Comparison of ENCODE assay signal across 9 cellular contexts in genomic region chr19:506404-507285, GRCh38. TPM values are rescaled to one million over a fixed set of nuclear protein-coding genes. Genes with fewer than 3 reads are reported as not detected.
DNase-seq lines count a peak whose midpoint lies in the region; ATAC-seq, FAIRE-seq and TF ChIP-seq lines count a peak whose summit lies in the region.
"Had no signal": no experiment of that assay in that cellular context is flagged by ENCODE, and none has a peak within 500 bp of the region (broad histone marks: within the 10 kb centered on the region; RNA-seq: fewer than 3 reads in every experiment).

No MANE protein-coding gene starts in this region.

- WGBS in mammary epithelial cell (ENCODE audit: low coverage, missing lambda C conversion rate) = 10% methylated on average over 22 of the region's 48 CpGs
- WGBS in small intestine, 3 donors = 4 to 5% (median 4%) methylated on average over 44 to 48 of the region's 48 CpGs

- in situ Hi-C loops in mammary epithelial cell (cut with MboI; ENCODE audit: low sequenced_read_pairs in 2 of 2) = no loop called here

- peak overlapping the region; percentile 88 for H3K4me2 ChIP-seq in mammary epithelial cell (ENCODE audit: insufficient read depth, low read depth, low read length)

- TF ChIP-seq CTCF in AG09309 (IDR thresholded peaks at IDR 0.05; ENCODE audit: control insufficient read depth, insufficient read depth, low read depth, low read length, missing control alignments) = peak; percentile 93
- peak; percentile 98 for TF ChIP-seq CTCF in WERI-Rb-1 (IDR thresholded peaks at IDR 0.05; ENCODE audit: low read depth, low read length)
- TF ChIP-seq CTCF in mammary epithelial cell (conservative IDR thresholded peaks at IDR 0.05 in 1 of 2, IDR thresholded peaks at IDR 0.05 in 1 of 2; ENCODE audit: extremely low read depth in 1 of 2, insufficient read depth in 1 of 2, low read depth in 1 of 2, low read length in 2 of 2) = peak; percentile 85 to 92

- FAIRE-seq in small intestine (lab: Jason Lieb, UNC) = no peak

- intact Hi-C loops in mammary epithelial cell (cut with micrococcal nuclease) = loop anchor here (1.0 to 10.0 kb wide), 5 partner anchors 26 to 239 kb away; partner anchors contain the start of genes BSG and PLPP2

- H3K36me3 ChIP-seq in WERI-Rb-1 (peaks cover 5% of the 10 kb centered on the region; the same call in 1 of the 2 replicates), mammary epithelial cell (ENCODE audit: insufficient read depth, low read length) (no peaks in the 10 kb centered on the region), small intestine (ENCODE audit: control insufficient read depth in 2 of 2, insufficient read depth in 2 of 2, low read length in 2 of 2) (no peaks in the 10 kb centered on the region)

- H3K4me1 ChIP-seq in mammary epithelial cell (ENCODE audit: insufficient read depth, low read length) (peaks cover 26% of the 10 kb centered on the region), small intestine (ENCODE audit: control insufficient read depth in 2 of 2, insufficient read depth in 1 of 2, low read depth in 1 of 2, low read length in 1 of 2) (peaks cover 3 to 5% of the 10 kb centered on the region in 2 donors)

- H3K79me2 ChIP-seq in mammary epithelial cell (ENCODE audit: insufficient read depth, low read length) = peaks cover 17% of the 10 kb centered on the region

- peak overlapping the region; percentile 93 for H2AFZ ChIP-seq in mammary epithelial cell (ENCODE audit: low read depth, low read length)

- H3K4me3 ChIP-seq in AG09309 (ENCODE audit: control insufficient read depth, low read depth, low read length) (peak overlapping the region; percentile 82), WERI-Rb-1 (ENCODE audit: low read depth, low read length) (peak overlapping the region; percentile 91), mammary epithelial cell (replicated peaks in 1 of 3; ENCODE audit: insufficient read depth in 1 of 3, low read depth in 2 of 3, low read length in 3 of 3) (peak overlapping the region; percentile 85 to 93 (median 92)), small intestine (ENCODE audit: low read depth in 1 of 2, low read length in 2 of 2) (peak overlapping the region; percentile 80 to 98)

- ATAC-seq in GM18907 (IDR thresholded peaks at IDR 0.05; ENCODE audit: unreplicated experiment) = peak; percentile 74
- ATAC-seq in HG03139 (IDR thresholded peaks at IDR 0.05; ENCODE audit: unreplicated experiment) = peak; percentile 59

- dilution Hi-C loops in mammary epithelial cell (cut with HindIII; ENCODE audit: low sequenced_read_pairs) = no loop called here

- H3K9me3 ChIP-seq in WERI-Rb-1 (ENCODE audit: severe bottlenecking) (no peaks in the 10 kb centered on the region), mammary epithelial cell (replicated peaks; ENCODE audit: insufficient read depth, low read length) (no peaks in the 10 kb centered on the region), small intestine (ENCODE audit: control insufficient read depth, low read depth) (no peaks in the 10 kb centered on the region)

- DNase-seq in AG09309 (ENCODE audit: low read depth) = peak; percentile 100
- peak; percentile 99 for DNase-seq in NCI-H2196 treated with DMSO at 0.1 percent for 48 hours (lab: John Stamatoyannopoulos, UW; ENCODE audit: unreplicated experiment)
- DNase-seq in WERI-Rb-1 = peak; percentile 97
- DNase-seq in mammary epithelial cell = peak; percentile 83
- DNase-seq in iPS-NIHi11 (ENCODE audit: low spot score) = peak; percentile 90
- DNase-seq in small intestine = peak; percentile 100

- peak overlapping the region; percentile 93 for H3K27ac ChIP-seq in WERI-Rb-1
- peak overlapping the region; percentile 87 for H3K27ac ChIP-seq in mammary epithelial cell (ENCODE audit: insufficient read depth, low read depth, low read length)
- H3K27ac ChIP-seq in small intestine (ENCODE audit: low read depth in 1 of 2, low read length in 1 of 2) = peak overlapping the region; percentile 80 to 97

- H3K27me3 ChIP-seq in WERI-Rb-1 (ENCODE audit: insufficient read depth, low read depth, severe bottlenecking) (no peaks in the 10 kb centered on the region), mammary epithelial cell (ENCODE audit: insufficient read depth, low read length) (no peaks in the 10 kb centered on the region), small intestine (ENCODE audit: control insufficient read depth in 2 of 2, insufficient read depth in 2 of 2, low read length in 2 of 2) (no peaks in the 10 kb centered on the region)

- no TSS peak for BruUV-seq in mammary epithelial cell (replicated peaks; lab: Mats Ljungman, UMichigan)

- CTCF ChIA-PET in mammary epithelial cell (lab: Charles Lee; ENCODE audit: low non-redundant PET) = interaction anchor here (0.5 to 0.7 kb wide), 4 partner anchors 12 to 127 kb away, joined by 3 to 27 read pairs (median 14); no protein-coding TSS in a partner anchor

- peak overlapping the region; percentile 85 for H3K9ac ChIP-seq in mammary epithelial cell (ENCODE audit: insufficient read depth, low read length)

- no peaks in the 10 kb centered on the region for H4K20me1 ChIP-seq in mammary epithelial cell (ENCODE audit: insufficient read depth, low read length)

RNA-seq across cellular contexts. Expression of gene TPGS1, which starts 0.7 kb away (rescaled TPM):
- total RNA-seq in mammary epithelial cell = 10 to 100 TPM; 15.2 to 29.2 TPM
- polyA plus RNA-seq in mammary epithelial cell = 4.2 TPM
- polyA minus RNA-seq in mammary epithelial cell = 1.4 TPM
- 10 to 100 TPM; 23.0 to 38.4 (median 27.3) TPM for polyA plus RNA-seq in small intestine

RNA-seq across cellular contexts. Expression of gene MADCAM1, which starts 10.4 kb away (rescaled TPM):
- under 1 TPM in 1 of 2 donors, not detected in 1; 0.33 TPM for total RNA-seq in mammary epithelial cell
- polyA plus RNA-seq in mammary epithelial cell (0.02 TPM), small intestine (1 to 10 TPM in 2 of 3 donors, not detected in 1; 1.1 to 6.4 TPM)
- not detected for polyA minus RNA-seq in mammary epithelial cell

RNA-seq across cellular contexts. Expression of gene CDC34, which starts 24.9 kb away (rescaled TPM):
- 10 to 100 TPM; 52.8 to 68.5 TPM for total RNA-seq in mammary epithelial cell
- polyA plus RNA-seq in mammary epithelial cell = 50.3 TPM
- polyA minus RNA-seq in mammary epithelial cell = 24.4 TPM
- 100 to 1,000 TPM in 2 of 3 donors, 10 to 100 TPM in 1; 58.2 to 113 (median 102) TPM for polyA plus RNA-seq in small intestine

RNA-seq across cellular contexts. Expression of gene GZMM, which starts 37.2 kb away (rescaled TPM):
- total RNA-seq in mammary epithelial cell = not detected
- not detected for polyA plus RNA-seq in mammary epithelial cell
- not detected for polyA minus RNA-seq in mammary epithelial cell
- polyA plus RNA-seq in small intestine = 1 to 10 TPM in 2 of 3 donors, under 1 TPM in 1; 0.89 to 5.7 (median 1.9) TPM

RNA-seq across cellular contexts. Expression of gene SHC2, which starts 45.8 kb away (rescaled TPM):
- total RNA-seq in mammary epithelial cell = 1 to 10 TPM in 1 of 2 donors, under 1 TPM in 1; 0.68 to 1.3 TPM
- polyA plus RNA-seq in mammary epithelial cell (0.10 TPM), small intestine (10 to 100 TPM in 2 of 3 donors, 1 to 10 TPM in 1; 7.6 to 18.9 (median 10.5) TPM)
- polyA minus RNA-seq in mammary epithelial cell = not detected
- total RNA-seq: T-helper 2 cell treated with Interferon-gamma antibody and Interleukin-4, amounts not matched to agents 100 ng/mL and 5 ng/mL, for 36 hours had no signal

Comparison
In these comparisons a context has a peak if more than half of its experiments do, and no peak if none do; other contexts are left out.
1. Peak in every context shown above with its lines: DNase-seq, ATAC-seq, H3K4me3 ChIP-seq and H3K27ac ChIP-seq.